8 cellular contexts compared by ENCODE assay signal in the genomic region with DNA sequence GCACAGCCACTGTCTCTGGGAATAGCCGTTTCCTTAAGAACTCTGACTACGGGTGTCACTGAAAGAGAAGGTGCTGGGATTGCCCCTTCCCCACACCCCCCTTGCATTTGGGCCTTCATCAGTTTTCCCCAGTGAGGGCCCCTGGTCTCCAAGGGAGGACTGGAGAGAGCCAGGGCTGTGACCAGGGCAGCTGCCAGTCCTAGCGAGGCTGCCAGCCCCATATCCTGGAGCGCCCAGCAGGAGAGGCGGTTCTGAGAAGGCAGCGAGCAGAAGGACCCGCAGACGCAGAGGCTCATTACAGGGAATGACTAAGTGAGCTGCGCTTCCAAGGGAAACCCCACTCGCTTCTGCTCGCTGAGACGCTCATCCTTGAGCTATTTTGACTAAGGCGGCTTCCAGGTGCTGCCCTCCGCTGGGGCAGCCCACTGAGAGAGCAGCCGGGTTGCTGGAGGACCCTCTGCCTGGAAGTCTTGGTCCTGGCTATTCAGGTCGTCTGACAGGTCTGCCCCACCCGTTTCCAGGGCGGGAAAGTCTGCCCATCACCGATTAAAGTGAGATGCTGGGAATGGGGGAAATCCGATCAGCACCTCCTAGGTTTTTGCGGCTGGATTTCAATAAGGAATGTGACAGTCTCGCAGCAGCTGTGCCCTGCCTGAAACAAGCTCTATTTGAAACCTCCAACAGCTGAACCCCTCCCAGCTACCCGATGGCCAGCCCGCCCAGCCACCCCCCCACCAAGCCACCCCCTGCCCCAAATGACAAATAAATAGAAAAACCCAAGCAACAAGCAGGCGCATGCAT.
DNase-seq lines count a peak whose midpoint lies in the region; ATAC-seq and TF ChIP-seq lines count a peak whose summit lies in the region.

No MANE protein-coding gene starts in this region.

- peaks cover 28% of the 10 kb centered on the region for H3K4me1 ChIP-seq in stomach smooth muscle (ENCODE audit: control insufficient read depth, insufficient read depth, low read length)

- H3K9ac ChIP-seq in stomach smooth muscle (ENCODE audit: low read length in 2 of 2), result peak overlapping the region in 1 of 2 donors; percentile 41

- H3K4me3 ChIP-seq in WERI-Rb-1 (ENCODE audit: low read depth, low read length) (peak overlapping the region; percentile 3; the same call in 1 of the 2 replicates), iPS-18c (ENCODE audit: insufficient read depth, low read depth, low read length) (peak overlapping the region; percentile 25; the same call in 1 of the 2 replicates), stomach smooth muscle (ENCODE audit: low read length in 2 of 2) (peak overlapping the region; percentile 67 to 76)

- TF ChIP-seq CTCF in WERI-Rb-1 (IDR thresholded peaks at IDR 0.05; ENCODE audit: low read depth, low read length), result 0 out of 2 replicates have a peak, but pooled peaks have one; percentile 12

- H3K27me3 ChIP-seq in WERI-Rb-1 (ENCODE audit: insufficient read depth, low read depth, severe bottlenecking) (peaks cover 39% of the 10 kb centered on the region), stomach smooth muscle (ENCODE audit: control insufficient read depth in 1 of 2, insufficient read depth in 2 of 2, low read length in 2 of 2) (peaks cover 0 to 13% of the 10 kb centered on the region in 2 donors)

- no peak for ATAC-seq in HG03571 (IDR thresholded peaks at IDR 0.05; ENCODE audit: unreplicated experiment)

- H3K27ac ChIP-seq in WERI-Rb-1, result no peak overlapping the region
- no peak overlapping the region for H3K27ac ChIP-seq in stomach smooth muscle (ENCODE audit: low read length)

- H3K36me3 ChIP-seq in WERI-Rb-1 (no peaks in the 10 kb centered on the region), stomach smooth muscle (ENCODE audit: control insufficient read depth in 2 of 2, insufficient read depth in 2 of 2, low read length in 2 of 2) (no peaks in the 10 kb centered on the region)

- peak; percentile 17 to 41 for DNase-seq in stimulated activated CD4-positive, alpha-beta T cell treated with anti-CD3 and anti-CD28 coated beads, Interleukin-12 subunit alpha, Interleukin-12 subunit beta, amount 100 ng/mL, for 24 hours (ENCODE audit: low read depth in 2 of 2)
- no peak for DNase-seq in stimulated activated CD4-positive, alpha-beta T cell treated with anti-CD3 and anti-CD28 coated beads, Interleukin-4, amount 100 ng/mL, for 24 hours
- DNase-seq in WERI-Rb-1 (peak; percentile 67), SKM-1 (lab: John Stamatoyannopoulos, UW; ENCODE audit: unreplicated experiment) (no peak), OCI-M2 (lab: John Stamatoyannopoulos, UW; ENCODE audit: unreplicated experiment) (no peak)

- H3K9me3 ChIP-seq in WERI-Rb-1 (ENCODE audit: severe bottlenecking), result no peaks in the 10 kb centered on the region
- H3K9me3 ChIP-seq in iPS-18c (ENCODE audit: control insufficient read depth, insufficient read depth, low read length), result no peaks in the 10 kb centered on the region
- no peaks in the 10 kb centered on the region for H3K9me3 ChIP-seq in stomach smooth muscle (ENCODE audit: control insufficient read depth in 2 of 2, low read length in 2 of 2)

Comparison
In these comparisons a context has a peak if more than half of its experiments do, and no peak if none do; other contexts are left out.
1. DNase-seq: peak in stimulated activated CD4-positive, alpha-beta T cell treated with anti-CD3 and anti-CD28 coated beads, Interleukin-12 subunit alpha, Interleukin-12 subunit beta, amount 100 ng/mL, for 24 hours (2 of 2) and WERI-Rb-1 (single experiment); none in stimulated activated CD4-positive, alpha-beta T cell treated with anti-CD3 and anti-CD28 coated beads, Interleukin-4, amount 100 ng/mL, for 24 hours (single experiment), SKM-1 (single experiment) and OCI-M2 (single experiment).
2. H3K4me3 ChIP-seq: peak in every context shown above with its lines; median percentile 72 in stomach smooth muscle; 25 in iPS-18c; 3 in WERI-Rb-1.